Comparison of ENCODE assay signal across 8 cellular contexts in the genomic region with DNA sequence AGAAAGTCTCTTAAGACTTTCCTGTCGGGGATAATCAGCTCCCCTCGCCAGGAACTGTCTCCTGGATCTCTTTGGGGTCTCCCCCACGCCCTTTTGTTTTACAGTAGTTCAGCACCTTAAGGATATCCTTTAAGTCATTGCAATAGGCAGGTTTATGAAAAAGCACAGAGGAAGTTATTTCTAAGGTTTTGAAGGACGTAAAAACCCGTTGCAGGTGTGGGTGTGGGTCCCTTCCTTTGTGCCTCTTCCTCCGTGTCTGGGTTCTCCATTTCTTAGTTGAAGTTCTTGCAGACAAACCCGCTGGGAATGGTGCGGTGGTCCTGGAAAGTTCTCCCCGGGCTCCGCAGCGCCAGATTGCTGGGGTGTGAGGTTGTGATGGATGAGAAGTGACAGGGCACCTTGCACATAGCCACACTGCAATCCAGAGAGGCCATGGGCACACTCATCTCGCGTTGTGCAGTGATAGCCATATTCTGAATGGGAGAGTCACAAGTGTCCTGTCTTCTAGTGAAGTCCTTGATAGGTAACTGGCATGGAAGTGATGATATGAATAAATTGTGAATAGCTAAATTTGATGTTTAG.
A peak's percentile ranks its signal among the peaks of the same experiment; 100 is the strongest.
DNase-seq lines count a peak whose midpoint lies in the region; ATAC-seq, FAIRE-seq and TF ChIP-seq lines count a peak whose summit lies in the region.

No MANE protein-coding gene starts in this region.

- H3K14ac ChIP-seq in neuronal stem cell (ENCODE audit: low read length) = no peak overlapping the region

- H2AFZ ChIP-seq in endothelial cell of umbilical vein (ENCODE audit: low read depth, low read length) (no peak overlapping the region), neuronal stem cell (ENCODE audit: low read length) (peak overlapping the region; percentile 93)

- H3K4me1 ChIP-seq in endothelial cell of umbilical vein (ENCODE audit: control insufficient read depth, extremely low read depth, insufficient read depth, low read length) (peaks cover 17% of the 10 kb centered on the region), neuronal stem cell (ENCODE audit: control insufficient read depth in 2 of 2, insufficient read depth in 1 of 2, low read depth in 1 of 2, low read length in 2 of 2) (peaks cover 6 to 8% of the 10 kb centered on the region in 2 donors)

- H4K20me1 ChIP-seq in endothelial cell of umbilical vein (replicated peaks; ENCODE audit: control insufficient read depth, extremely low read depth, insufficient read depth, low read length) = peaks cover 8% of the 10 kb centered on the region

- TSS peak; percentile 26 for BruUV-seq in endothelial cell of umbilical vein (replicated peaks; lab: Mats Ljungman, UMichigan)

- peak overlapping the region; percentile 92 for H3K27ac ChIP-seq in RWPE1
- no peak overlapping the region for H3K27ac ChIP-seq in endothelial cell of umbilical vein (ENCODE audit: insufficient read depth, low read depth, low read length)
- H3K27ac ChIP-seq in neuronal stem cell (replicated peaks; ENCODE audit: low read length) = no peak overlapping the region

- H3K79me1 ChIP-seq in neuronal stem cell (ENCODE audit: low read depth, low read length) = no peaks in the 10 kb centered on the region

- no peaks in the 10 kb centered on the region for H3K36me3 ChIP-seq in endothelial cell of umbilical vein (ENCODE audit: control insufficient read depth in 2 of 2, extremely low read depth in 1 of 2, insufficient read depth in 2 of 2, low read length in 2 of 2)
- peaks cover 0 to 5% of the 10 kb centered on the region in 2 donors for H3K36me3 ChIP-seq in neuronal stem cell (replicated peaks in 1 of 2; ENCODE audit: control insufficient read depth in 2 of 2, insufficient read depth in 2 of 2, low read length in 2 of 2)

- no peak overlapping the region for H3K4ac ChIP-seq in neuronal stem cell (ENCODE audit: low read length)

- intact Hi-C loops in endothelial cell of umbilical vein (cut with micrococcal nuclease) = no loop called here

- H2BK12ac ChIP-seq in neuronal stem cell (ENCODE audit: low read length) = no peak overlapping the region

- POLR2A ChIA-PET in RWPE1 (lab: Yijun Ruan, JAX; ENCODE audit: low non-redundant PET) (interaction anchor here (0.7 kb wide), 1 partner anchor 327 kb away, joined by 3 read pairs; a partner anchor contains a TSS), endothelial cell of umbilical vein (lab: Charles Lee) (interaction anchor here (0.6 kb wide), 1 partner anchor 21 kb away, joined by 3 read pairs; no protein-coding TSS in a partner anchor)

- no peak overlapping the region for H4K8ac ChIP-seq in neuronal stem cell (ENCODE audit: low read depth, low read length)

- peaks cover 36% of the 10 kb centered on the region for H3K79me2 ChIP-seq in endothelial cell of umbilical vein (ENCODE audit: control insufficient read depth, insufficient read depth, low read length)

- no CpG with 5 or more reads among the region's 13 CpGs for WGBS in neuronal stem cell (ENCODE audit: extremely low coverage in 2 of 2, insufficient read length in 2 of 2, insufficient replicate concordance in 1 of 2), 2 donors

- TF ChIP-seq POLR2A in endothelial cell of umbilical vein (IDR thresholded peaks at IDR 0.05; ENCODE audit: low read depth, low read length) = no peak

- H2BK15ac ChIP-seq in neuronal stem cell (ENCODE audit: low read length) = no peak overlapping the region

- H3K27me3 ChIP-seq in endothelial cell of umbilical vein (ENCODE audit: control insufficient read depth in 2 of 2, insufficient read depth in 2 of 2, low read length in 2 of 2) = no peaks in the 10 kb centered on the region
- H3K27me3 ChIP-seq in neuronal stem cell (ENCODE audit: control insufficient read depth in 3 of 3, insufficient read depth in 3 of 3, low read depth in 1 of 3, low read length in 3 of 3) = no peaks in the 10 kb centered on the region

- no peak overlapping the region for H3K18ac ChIP-seq in neuronal stem cell (ENCODE audit: low read length)

- H3K23ac ChIP-seq in neuronal stem cell (ENCODE audit: low read depth, low read length, poor library complexity) = no peak overlapping the region

- no peak for ATAC-seq in GM21381 (IDR thresholded peaks at IDR 0.05; ENCODE audit: unreplicated experiment)

- TF ChIP-seq CTCF in RWPE1 (conservative IDR thresholded peaks at IDR 0.05; ENCODE audit: low read depth) (no peak), endothelial cell of umbilical vein (IDR thresholded peaks at IDR 0.05; ENCODE audit: extremely low read depth in 1 of 2, insufficient read depth in 1 of 2, low read depth in 1 of 2, low read length in 2 of 2) (no peak)

- DNase-seq in NCI-H146 (lab: John Stamatoyannopoulos, UW) (peak; percentile 44), NCI-H146 treated with DMSO at 0.1 percent for 48 hours (lab: John Stamatoyannopoulos, UW; ENCODE audit: unreplicated experiment) (no peak), RWPE1 (ENCODE audit: low spot score) (no peak), endothelial cell of umbilical vein (ENCODE audit: low read depth, low spot score) (peak; percentile 14), neuronal stem cell (ENCODE audit: low spot score) (no peak), hippocampal formation (lab: John Stamatoyannopoulos, UW) (no peak), RCC 7860 (ENCODE audit: low spot score) (no peak)

- H3K9me3 ChIP-seq in endothelial cell of umbilical vein (replicated peaks; ENCODE audit: control insufficient read depth, insufficient read depth, low read length) = no peaks in the 10 kb centered on the region
- H3K9me3 ChIP-seq in neuronal stem cell (replicated peaks in 1 of 2; ENCODE audit: control insufficient read depth in 2 of 2, insufficient read depth in 1 of 2, low read depth in 1 of 2, low read length in 2 of 2) = no peaks in the 10 kb centered on the region

- CTCF ChIA-PET in RWPE1 (lab: Yijun Ruan, JAX) (interaction anchor here (1.0 kb wide), 1 partner anchor 285 kb away, joined by 4 read pairs; no protein-coding TSS in a partner anchor), endothelial cell of umbilical vein (lab: Charles Lee) (interaction anchor here (0.6 to 1.6 kb wide), 7 partner anchors 19 to 458 kb away, joined by 3 to 6 read pairs (median 4); no protein-coding TSS in a partner anchor)

- no peak overlapping the region for H4K91ac ChIP-seq in neuronal stem cell (ENCODE audit: low read depth, low read length, poor library complexity)

- H3K9ac ChIP-seq in endothelial cell of umbilical vein (replicated peaks; ENCODE audit: extremely low read depth, insufficient read depth, low read length) = peak overlapping the region; percentile 80
- no peak overlapping the region for H3K9ac ChIP-seq in neuronal stem cell (ENCODE audit: low read depth, low read length, poor library complexity)

- H3K4me2 ChIP-seq in endothelial cell of umbilical vein (ENCODE audit: insufficient read depth, low read length) (peak overlapping the region; percentile 91), neuronal stem cell (ENCODE audit: insufficient read depth, low read length, poor library complexity, severe bottlenecking) (peak overlapping the region; percentile 74)

- no peak overlapping the region for H2BK120ac ChIP-seq in neuronal stem cell (ENCODE audit: low read depth, low read length)

- no peaks in the 10 kb centered on the region for H3K9me1 ChIP-seq in endothelial cell of umbilical vein (replicated peaks; ENCODE audit: control insufficient read depth, extremely low read depth, insufficient read depth, low read length)

- no peak overlapping the region for H2BK5ac ChIP-seq in neuronal stem cell (ENCODE audit: low read length)

- FAIRE-seq in endothelial cell of umbilical vein (lab: Jason Lieb, UNC) (no peak), RCC 7860 (lab: Jason Lieb, UNC) (no peak)

- dilution Hi-C loops in endothelial cell of umbilical vein (cut with MboI; ENCODE audit: extremely low pct_ligation_motif_present, low sequenced_read_pairs) = no loop called here

- H2AK5ac ChIP-seq in neuronal stem cell (ENCODE audit: low read depth, low read length) = no peak overlapping the region

- H3K4me3 ChIP-seq in endothelial cell of umbilical vein (replicated peaks in 1 of 3; ENCODE audit: insufficient read depth in 1 of 3, low read depth in 1 of 3, low read length in 3 of 3) (peak overlapping the region; percentile 61 to 78 (median 71)), neuronal stem cell (ENCODE audit: low read length in 2 of 2) (peak overlapping the region; percentile 54 to 89)

TF ChIP-seq in endothelial cell of umbilical vein, 7 proteins besides CTCF, POLR2A, EP300 and RAD21:
- TF ChIP-seq POLR2AphosphoS5 (IDR thresholded peaks at IDR 0.05; ENCODE audit: insufficient read depth, low read depth, low read length) (no peak), MYC (IDR thresholded peaks at IDR 0.05; ENCODE audit: low read depth, low read length) (no peak), EZH2 (IDR thresholded peaks at IDR 0.05; ENCODE audit: borderline replicate concordance, low read depth, low read length, severe bottlenecking) (no peak)
- TF ChIP-seq, protein P1, sequence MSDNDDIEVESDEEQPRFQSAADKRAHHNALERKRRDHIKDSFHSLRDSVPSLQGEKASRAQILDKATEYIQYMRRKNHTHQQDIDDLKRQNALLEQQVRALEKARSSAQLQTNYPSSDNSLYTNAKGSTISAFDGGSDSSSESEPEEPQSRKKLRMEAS (IDR thresholded peaks at IDR 0.05; ENCODE audit: insufficient read depth, insufficient read length) = no peak
TF ChIP-seq in endothelial cell of umbilical vein: peak in this region for 0.

Comparison
In these comparisons a context has a peak if more than half of its experiments do, and no peak if none do; other contexts are left out.
1. DNase-seq: peak in NCI-H146 (single experiment) and endothelial cell of umbilical vein (single experiment); none in NCI-H146 treated with DMSO at 0.1 percent for 48 hours (single experiment), RWPE1 (single experiment), neuronal stem cell (single experiment), hippocampal formation (0 of 2) and RCC 7860 (single experiment).